1 cellular context compared by ENCODE assay signal in genomic region chr5:150573216-150573615, GRCh38.
TF ChIP-seq lines count a peak whose summit lies in the region.

No MANE protein-coding gene starts in this region.

TF ChIP-seq in IMR-90, 13 proteins besides CTCF, POLR2A, EP300 and RAD21 (continued from another document):
- TF ChIP-seq MAFK (IDR thresholded peaks at IDR 0.05; ENCODE audit: low read depth, low read length), result no peak
- no peak for TF ChIP-seq ELK1 (IDR thresholded peaks at IDR 0.05; ENCODE audit: borderline replicate concordance, low read depth, low read length)
- TF ChIP-seq RCOR1 (IDR thresholded peaks at IDR 0.05; ENCODE audit: insufficient replicate concordance, low read length), result no peak
- no peak for TF ChIP-seq SMC3 (IDR thresholded peaks at IDR 0.05; ENCODE audit: low read depth, low read length)
- TF ChIP-seq RFX5 (IDR thresholded peaks at IDR 0.05; ENCODE audit: low read depth, low read length), result no peak
- TF ChIP-seq CHD1 (IDR thresholded peaks at IDR 0.05; ENCODE audit: low read depth, low read length), result no peak
- no peak for TF ChIP-seq MAZ (IDR thresholded peaks at IDR 0.05; ENCODE audit: borderline replicate concordance, low read depth, low read length)
- TF ChIP-seq USF2 (IDR thresholded peaks at IDR 0.05; ENCODE audit: low read depth, low read length), result no peak
- TF ChIP-seq FOS (IDR thresholded peaks at IDR 0.05; ENCODE audit: low read depth, low read length), result no peak
TF ChIP-seq in IMR-90: peak in this region for 0.
